In the genomic region with DNA sequence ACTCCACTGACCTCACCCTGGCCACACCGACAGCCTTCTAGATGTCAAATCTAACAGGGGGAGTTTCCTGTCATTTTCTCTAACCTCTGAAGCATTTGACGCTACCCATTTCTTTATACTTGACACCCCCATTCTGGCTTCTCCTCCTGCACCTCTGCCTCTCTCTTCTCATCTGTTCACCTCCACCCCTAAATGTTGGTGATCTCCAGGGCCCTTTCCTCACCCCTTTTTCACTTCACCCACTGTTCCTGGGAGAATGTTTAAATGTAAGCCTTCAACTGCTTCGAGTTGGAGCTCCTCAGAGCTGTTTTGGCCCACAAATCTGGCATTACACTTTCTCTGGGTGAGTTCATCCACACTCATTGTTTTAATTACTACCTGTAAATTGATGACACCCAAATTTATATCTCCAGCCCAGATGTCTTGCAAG, we compare ENCODE assay signal across 1 cellular context.
TF ChIP-seq lines count a peak whose summit lies in the region.

No MANE protein-coding gene starts in this region.

TF ChIP-seq in IMR-90, 13 proteins besides CTCF, POLR2A, EP300 and RAD21 (continued from another document):
- TF ChIP-seq, protein P1, sequence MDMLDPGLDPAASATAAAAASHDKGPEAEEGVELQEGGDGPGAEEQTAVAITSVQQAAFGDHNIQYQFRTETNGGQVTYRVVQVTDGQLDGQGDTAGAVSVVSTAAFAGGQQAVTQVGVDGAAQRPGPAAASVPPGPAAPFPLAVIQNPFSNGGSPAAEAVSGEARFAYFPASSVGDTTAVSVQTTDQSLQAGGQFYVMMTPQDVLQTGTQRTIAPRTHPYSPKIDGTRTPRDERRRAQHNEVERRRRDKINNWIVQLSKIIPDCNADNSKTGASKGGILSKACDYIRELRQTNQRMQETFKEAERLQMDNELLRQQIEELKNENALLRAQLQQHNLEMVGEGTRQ (IDR thresholded peaks at IDR 0.05; ENCODE audit: low read depth, low read length), result no peak
- TF ChIP-seq SMC3 (IDR thresholded peaks at IDR 0.05; ENCODE audit: low read depth, low read length) (no peak), CHD1 (IDR thresholded peaks at IDR 0.05; ENCODE audit: low read depth, low read length) (no peak), CEBPB (IDR thresholded peaks at IDR 0.05; ENCODE audit: low read depth, low read length) (no peak), NFE2L2 (IDR thresholded peaks at IDR 0.05; ENCODE audit: low read depth, low read length) (no peak), RCOR1 (IDR thresholded peaks at IDR 0.05; ENCODE audit: insufficient replicate concordance, low read length) (no peak), MXI1 (IDR thresholded peaks at IDR 0.05; ENCODE audit: borderline replicate concordance, low read depth, low read length) (no peak), BHLHE40 (IDR thresholded peaks at IDR 0.05; ENCODE audit: low read depth, low read length) (no peak), FOS (IDR thresholded peaks at IDR 0.05; ENCODE audit: low read depth, low read length) (no peak)
- TF ChIP-seq, protein P2, sequence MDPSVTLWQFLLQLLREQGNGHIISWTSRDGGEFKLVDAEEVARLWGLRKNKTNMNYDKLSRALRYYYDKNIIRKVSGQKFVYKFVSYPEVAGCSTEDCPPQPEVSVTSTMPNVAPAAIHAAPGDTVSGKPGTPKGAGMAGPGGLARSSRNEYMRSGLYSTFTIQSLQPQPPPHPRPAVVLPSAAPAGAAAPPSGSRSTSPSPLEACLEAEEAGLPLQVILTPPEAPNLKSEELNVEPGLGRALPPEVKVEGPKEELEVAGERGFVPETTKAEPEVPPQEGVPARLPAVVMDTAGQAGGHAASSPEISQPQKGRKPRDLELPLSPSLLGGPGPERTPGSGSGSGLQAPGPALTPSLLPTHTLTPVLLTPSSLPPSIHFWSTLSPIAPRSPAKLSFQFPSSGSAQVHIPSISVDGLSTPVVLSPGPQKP (IDR thresholded peaks at IDR 0.05; ENCODE audit: borderline replicate concordance, low read depth, low read length), result no peak
TF ChIP-seq in IMR-90: peak in this region for 0.
